ENCODE assay signal across 8 cellular contexts in the genomic region with DNA sequence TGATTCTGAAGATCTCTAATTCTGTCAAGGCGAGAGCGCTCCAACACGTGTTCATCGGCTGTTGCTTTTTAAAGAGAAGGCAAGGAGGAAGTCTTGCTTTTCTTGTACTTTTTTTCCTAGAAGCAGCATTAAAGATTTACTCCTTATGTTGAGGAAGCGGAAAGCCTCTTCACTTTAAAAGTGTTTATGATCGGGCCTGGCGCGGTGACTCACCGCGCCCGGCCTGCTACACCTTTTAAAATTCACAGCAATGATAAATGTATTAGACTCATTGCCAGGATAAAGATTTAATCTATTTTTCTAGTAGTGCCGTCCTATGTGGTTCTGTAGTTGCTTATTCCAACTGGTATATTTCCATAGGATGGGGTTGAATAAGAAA. TPM values are rescaled to one million over a fixed set of nuclear protein-coding genes. Genes with fewer than 3 reads are reported as not detected.
DNase-seq lines count a peak whose midpoint lies in the region; ATAC-seq and TF ChIP-seq lines count a peak whose summit lies in the region.

No MANE protein-coding gene starts in this region.

- TF ChIP-seq POLR2A in erythroblast (IDR thresholded peaks at IDR 0.05; ENCODE audit: low read length): no peak

- peak overlapping the region; percentile 64 to 99 (median 94) for H3K27ac ChIP-seq in heart right ventricle

- peaks cover 38% of the 10 kb centered on the region for H3K4me1 Mint-ChIP-seq in activated T-helper 1 cell treated with anti-CD3 and anti-CD28 coated beads, Interleukin-12 subunit alpha, Interleukin-12 subunit beta, Interleukin-2, Interleukin-4 antibody, amounts not matched to agents 30 ng/mL and 10 ng/mL and 1 ng/mL, durations not matched to agents 14 hours and 24 hours and 36 hours (ENCODE audit: low read depth)

- peaks cover 5 to 54% (median 45%) of the 10 kb centered on the region in 9 donors for H3K4me1 ChIP-seq in heart right ventricle

- H3K9me3 ChIP-seq in heart right ventricle: no peaks in the 10 kb centered on the region

- H3K36me3 Mint-ChIP-seq in activated T-helper 1 cell treated with anti-CD3 and anti-CD28 coated beads, Interleukin-12 subunit alpha, Interleukin-12 subunit beta, Interleukin-2, Interleukin-4 antibody, amounts not matched to agents 30 ng/mL and 10 ng/mL and 1 ng/mL, durations not matched to agents 14 hours and 24 hours and 36 hours (ENCODE audit: low read depth): peaks cover 25% of the 10 kb centered on the region

- TF ChIP-seq CTCF in heart right ventricle (IDR thresholded peaks at IDR 0.05): no peak

- intact Hi-C loops in heart right ventricle (cut with DNase I): loop anchor here in 6 of 10 donors (2.0 to 5.0 kb wide), 3 partner anchors 41 to 159 kb away; a partner anchor contains a TSS
- intact Hi-C loops in Right ventricle myocardium inferior (cut with DNase I): loop anchor here (1.0 to 10.0 kb wide), 4 partner anchors 41 to 201 kb away; a partner anchor contains a TSS
- intact Hi-C loops in activated T-helper 1 cell treated with anti-CD3 and anti-CD28 coated beads, Interleukin-12 subunit alpha, Interleukin-12 subunit beta, Interleukin-2, Interleukin-4 antibody, amounts not matched to agents 30 ng/mL and 10 ng/mL and 1 ng/mL, durations not matched to agents 14 hours and 24 hours and 36 hours (cut with micrococcal nuclease): loop anchor here (1.0 to 10.0 kb wide), 15 partner anchors 42 to 916 kb away; a partner anchor contains a TSS

- H3K4me3 ChIP-seq in heart right ventricle (peak overlapping the region; percentile 38 to 97 (median 83)), iPS-11a (ENCODE audit: low read depth, low read length) (peak overlapping the region; percentile 63)

- H3K4me3 Mint-ChIP-seq in activated T-helper 1 cell treated with anti-CD3 and anti-CD28 coated beads, Interleukin-12 subunit alpha, Interleukin-12 subunit beta, Interleukin-2, Interleukin-4 antibody, amounts not matched to agents 30 ng/mL and 10 ng/mL and 1 ng/mL, durations not matched to agents 14 hours and 24 hours and 36 hours: peak overlapping the region; percentile 98

- DNase-seq in heart right ventricle (no peak), Right ventricle myocardium inferior (ENCODE audit: missing footprints) (no peak), erythroblast (lab: John Stamatoyannopoulos, UW) (no peak), NCI-H1417 (lab: John Stamatoyannopoulos, UW) (no peak)
- no peak for DNase-seq in activated T-helper 1 cell treated with anti-CD3 and anti-CD28 coated beads, Interleukin-12 subunit alpha, Interleukin-12 subunit beta, Interleukin-2, Interleukin-4 antibody, amounts not matched to agents 30 ng/mL and 10 ng/mL and 1 ng/mL, durations not matched to agents 14 hours and 24 hours and 36 hours (ENCODE audit: low spot score)
- peak; percentile 32 for DNase-seq in stimulated activated naive CD4-positive, alpha-beta T cell treated with Interleukin-2 at 50 U/mL for 16 hours (lab: John Stamatoyannopoulos, UW)

- H3K27ac Mint-ChIP-seq in activated T-helper 1 cell treated with anti-CD3 and anti-CD28 coated beads, Interleukin-12 subunit alpha, Interleukin-12 subunit beta, Interleukin-2, Interleukin-4 antibody, amounts not matched to agents 30 ng/mL and 10 ng/mL and 1 ng/mL, durations not matched to agents 14 hours and 24 hours and 36 hours: peak overlapping the region; percentile 100

- WGBS in heart right ventricle, 2 donors: 1% methylated on average over 12 of the region's 12 CpGs

- no peak for ATAC-seq in heart right ventricle
- no peak for ATAC-seq in Right ventricle myocardium inferior
- ATAC-seq in HG02973 (IDR thresholded peaks at IDR 0.05; ENCODE audit: unreplicated experiment): no peak

- no peaks in the 10 kb centered on the region for H3K9me3 Mint-ChIP-seq in activated T-helper 1 cell treated with anti-CD3 and anti-CD28 coated beads, Interleukin-12 subunit alpha, Interleukin-12 subunit beta, Interleukin-2, Interleukin-4 antibody, amounts not matched to agents 30 ng/mL and 10 ng/mL and 1 ng/mL, durations not matched to agents 14 hours and 24 hours and 36 hours

- no peaks in the 10 kb centered on the region for H3K27me3 Mint-ChIP-seq in activated T-helper 1 cell treated with anti-CD3 and anti-CD28 coated beads, Interleukin-12 subunit alpha, Interleukin-12 subunit beta, Interleukin-2, Interleukin-4 antibody, amounts not matched to agents 30 ng/mL and 10 ng/mL and 1 ng/mL, durations not matched to agents 14 hours and 24 hours and 36 hours (ENCODE audit: insufficient read depth)

- no peaks in the 10 kb centered on the region for H3K27me3 ChIP-seq in heart right ventricle

- peaks cover 0 to 20% (median 0%) of the 10 kb centered on the region in 9 donors for H3K36me3 ChIP-seq in heart right ventricle

RNA-seq across cellular contexts. Expression of a gene that starts 0.8 kb away (rescaled TPM):
- total RNA-seq in heart right ventricle (10 to 100 TPM; 56.4 to 83.3 (median 73.7) TPM), Right ventricle myocardium inferior (66.4 TPM)
- polyA plus RNA-seq in heart right ventricle: 100 to 1,000 TPM in 1 of 2 donors, 10 to 100 TPM in 1; 25.7 to 130 TPM
- total RNA-seq in activated T-helper 1 cell treated with anti-CD3 and anti-CD28 coated beads, Interleukin-12 subunit alpha, Interleukin-12 subunit beta, Interleukin-2, Interleukin-4 antibody, amounts not matched to agents 30 ng/mL and 10 ng/mL and 1 ng/mL, durations not matched to agents 14 hours and 24 hours and 36 hours: 93.2 and 97.0 TPM in 2 replicates

RNA-seq across cellular contexts. Expression of a gene that starts 41.9 kb away (rescaled TPM):
- total RNA-seq in heart right ventricle (10 to 100 TPM; 10.3 to 14.6 (median 12.9) TPM), Right ventricle myocardium inferior (10.3 TPM)
- polyA plus RNA-seq in heart right ventricle: 1 to 10 TPM; 2.7 to 4.6 TPM
- 34.7 and 34.9 TPM in 2 replicates for total RNA-seq in activated T-helper 1 cell treated with anti-CD3 and anti-CD28 coated beads, Interleukin-12 subunit alpha, Interleukin-12 subunit beta, Interleukin-2, Interleukin-4 antibody, amounts not matched to agents 30 ng/mL and 10 ng/mL and 1 ng/mL, durations not matched to agents 14 hours and 24 hours and 36 hours

RNA-seq across cellular contexts. Expression of a gene that starts 53.8 kb away (rescaled TPM):
- under 1 TPM in 6 of 10 donors, not detected in 4; 0.02 to 0.19 (median 0.12) TPM for total RNA-seq in heart right ventricle
- under 1 TPM; 0.01 to 0.44 TPM for polyA plus RNA-seq in heart right ventricle
- not detected for total RNA-seq in Right ventricle myocardium inferior
- 0.17 TPM in 1 of 2 replicates, not detected in the other for total RNA-seq in activated T-helper 1 cell treated with anti-CD3 and anti-CD28 coated beads, Interleukin-12 subunit alpha, Interleukin-12 subunit beta, Interleukin-2, Interleukin-4 antibody, amounts not matched to agents 30 ng/mL and 10 ng/mL and 1 ng/mL, durations not matched to agents 14 hours and 24 hours and 36 hours
